In genomic region chr5:124702442-124703024, GRCh38 we compare ENCODE assay signal across 13 cellular contexts.
A peak's percentile ranks its signal among the peaks of the same experiment; 100 is the strongest.
DNase-seq lines count a peak whose midpoint lies in the region; ATAC-seq and TF ChIP-seq lines count a peak whose summit lies in the region.
"Had no signal": no experiment of that assay in that cellular context is flagged by ENCODE, and none has a peak within 500 bp of the region (broad histone marks: within the 10 kb centered on the region; RNA-seq: fewer than 3 reads in every experiment).

No MANE protein-coding gene starts in this region.

- no peaks in the 10 kb centered on the region for H4K20me1 ChIP-seq in OCI-LY3 (ENCODE audit: insufficient read depth, low read length)

- 0 out of 2 replicates have a peak, but pooled peaks cover 3% of the 10 kb centered on the region for H3K79me2 ChIP-seq in OCI-LY3 (ENCODE audit: low read length)

- no peaks in the 10 kb centered on the region for H3K36me3 ChIP-seq in OCI-LY3 (replicated peaks; ENCODE audit: low read depth, low read length)
- peaks cover 4% of the 10 kb centered on the region for H3K36me3 ChIP-seq in muscle layer of colon (ENCODE audit: insufficient read depth, low read length)

- peak overlapping the region; percentile 36 for H3K27ac ChIP-seq in OCI-LY3 (ENCODE audit: low read length)
- H3K27ac ChIP-seq in muscle layer of colon (ENCODE audit: low read depth, low read length): peak overlapping the region; percentile 37

- peak overlapping the region; percentile 65 for H3K4me2 ChIP-seq in OCI-LY3 (ENCODE audit: low read length)

- ATAC-seq in GM21576 (IDR thresholded peaks at IDR 0.05; ENCODE audit: unreplicated experiment): peak; percentile 26
- ATAC-seq: stimulated activated naive CD8-positive, alpha-beta T cell treated with anti-CD3 and anti-CD28 coated beads, Interleukin-15, Interleukin-2, amounts not matched to agents 100 U/mL and 50 U/mL, for 24 hours had no signal

- H3K27me3 ChIP-seq in OCI-LY3 (ENCODE audit: low read depth, low read length): peaks cover 4% of the 10 kb centered on the region; the same call in 1 of the 2 replicates
- H3K27me3 ChIP-seq in muscle layer of colon (ENCODE audit: control insufficient read depth in 1 of 2, insufficient read depth in 2 of 2, low read length in 2 of 2): no peaks in the 10 kb centered on the region

- H3K4me1 ChIP-seq in OCI-LY3 (ENCODE audit: low read length) (peaks cover 67% of the 10 kb centered on the region), muscle layer of colon (ENCODE audit: insufficient read depth, low read length) (peaks cover 78% of the 10 kb centered on the region)

- H3K9me3 ChIP-seq in OCI-LY3 (ENCODE audit: insufficient read depth, low read length) (no peaks in the 10 kb centered on the region), muscle layer of colon (ENCODE audit: low read length) (no peaks in the 10 kb centered on the region)

- H2AFZ ChIP-seq in OCI-LY3 (ENCODE audit: low read depth, low read length): no peak overlapping the region

- peak; percentile 58 for DNase-seq in GM12865 (ENCODE audit: low read depth)
- no peak for DNase-seq in NCI-H146 treated with DMSO at 0.1 percent for 48 hours (lab: John Stamatoyannopoulos, UW; ENCODE audit: unreplicated experiment)
- DNase-seq in DMS79 (lab: John Stamatoyannopoulos, UW): no peak
- no peak for DNase-seq in activated CD8-positive, alpha-beta memory T cell treated with anti-CD3 and anti-CD28 coated beads for 24 hours
- DNase-seq in SIG-M5 treated with dmso at 0.1 percent for 504 hours (lab: John Stamatoyannopoulos, UW; ENCODE audit: unreplicated experiment): no peak
- DNase-seq: activated CD4-positive, alpha-beta memory T cell treated with anti-CD3 and anti-CD28 coated beads, Interleukin-2, amount 10 ng/mL, durations not matched to agents 7 days and 5 days; GOT3; NCI-H1092 treated with DMSO at 0.1 percent for 48 hours; stimulated activated CD4-positive, alpha-beta T cell treated with anti-CD3 and anti-CD28 coated beads, Interleukin-4, amount 100 ng/mL, for 1 hour; stimulated activated naive CD8-positive, alpha-beta T cell treated with anti-CD3 and anti-CD28 coated beads, Interleukin-15, Interleukin-2, amounts not matched to agents 100 U/mL and 50 U/mL, for 24 hours had no signal

- H3K4me3 ChIP-seq in GM12865 (ENCODE audit: low read depth, low read length) (no peak overlapping the region), OCI-LY3 (ENCODE audit: low read length) (peak overlapping the region; percentile 38; the same call in 1 of the 2 replicates), muscle layer of colon (ENCODE audit: low read depth in 1 of 2, low read length in 2 of 2) (no peak overlapping the region)

- H3K9ac ChIP-seq in OCI-LY3 (ENCODE audit: low read length) (peak overlapping the region; percentile 19; the same call in 1 of the 2 replicates), muscle layer of colon (ENCODE audit: low read length) (no peak overlapping the region)

- TF ChIP-seq CTCF in GM12865 (IDR thresholded peaks at IDR 0.05; ENCODE audit: insufficient read depth, low read depth, low read length, missing control alignments): no peak
- TF ChIP-seq CTCF in OCI-LY3 (IDR thresholded peaks at IDR 0.05; ENCODE audit: low read depth, low read length): no peak
